1 cellular context compared by ENCODE assay signal in the genomic region with DNA sequence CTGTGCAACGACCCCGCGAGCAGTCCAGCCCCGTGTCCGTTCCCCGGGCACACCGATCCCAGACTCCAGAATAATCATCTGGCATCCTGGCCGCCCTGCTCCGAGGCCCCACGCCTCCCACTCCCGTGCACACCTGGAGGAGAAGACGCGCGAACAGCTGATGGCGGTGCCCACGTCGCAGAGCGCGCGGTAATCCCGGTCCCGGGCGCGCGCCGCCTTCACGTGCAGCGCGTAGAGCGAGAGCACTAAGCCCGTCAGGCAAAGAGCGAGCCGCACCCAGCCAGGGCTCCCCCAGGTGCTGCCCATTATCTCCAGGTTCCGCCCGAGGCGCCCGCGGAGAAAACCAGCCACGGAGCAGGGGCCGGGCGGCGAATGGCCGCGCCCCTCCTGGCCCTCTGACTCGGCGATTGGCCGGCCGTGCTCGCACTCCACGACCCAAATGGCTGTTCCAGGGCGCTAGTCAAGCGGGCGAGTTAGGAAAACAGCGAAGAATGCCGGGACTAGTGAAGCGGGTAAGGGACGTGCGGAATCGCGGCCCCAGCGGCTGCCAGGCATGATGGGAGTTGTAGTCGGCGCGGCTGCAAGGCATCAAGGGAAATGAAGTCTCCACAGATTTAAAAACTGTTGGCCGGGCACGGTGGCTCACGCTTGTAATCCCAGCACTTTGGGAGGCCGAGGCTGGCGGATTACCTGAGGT.
TF ChIP-seq lines count a peak whose summit lies in the region.

A gene (minus strand): TSS at position 374 of the 697 bp plus-strand sequence. CDS start 68 bp downstream, at position 306.

TF ChIP-seq in HepG2, 621 proteins besides CTCF, POLR2A, EP300 and RAD21 (continued from another document and continues in another):
- TF ChIP-seq, protein P1, sequence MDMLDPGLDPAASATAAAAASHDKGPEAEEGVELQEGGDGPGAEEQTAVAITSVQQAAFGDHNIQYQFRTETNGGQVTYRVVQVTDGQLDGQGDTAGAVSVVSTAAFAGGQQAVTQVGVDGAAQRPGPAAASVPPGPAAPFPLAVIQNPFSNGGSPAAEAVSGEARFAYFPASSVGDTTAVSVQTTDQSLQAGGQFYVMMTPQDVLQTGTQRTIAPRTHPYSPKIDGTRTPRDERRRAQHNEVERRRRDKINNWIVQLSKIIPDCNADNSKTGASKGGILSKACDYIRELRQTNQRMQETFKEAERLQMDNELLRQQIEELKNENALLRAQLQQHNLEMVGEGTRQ (IDR thresholded peaks at IDR 0.05; ENCODE audit: low read depth, low read length): no peak
- TF ChIP-seq, protein P1 (CRISPR knock-in tag; IDR thresholded peaks at IDR 0.05; ENCODE audit: borderline replicate concordance): peak; percentile 51; the same call in 1 of the 2 replicates
- peak; percentile 22; the same call in 1 of the 2 replicates for TF ChIP-seq MAF1 (CRISPR knock-in tag; IDR thresholded peaks at IDR 0.05; ENCODE audit: borderline replicate concordance)
- 0 out of 2 replicates have a peak, but pooled peaks have one; percentile 24 for TF ChIP-seq KDM5A (IDR thresholded peaks at IDR 0.05; ENCODE audit: borderline replicate concordance, low read length)
- TF ChIP-seq ZNF670 (CRISPR knock-in tag; IDR thresholded peaks at IDR 0.05; ENCODE audit: borderline replicate concordance): 0 out of 2 replicates have a peak, but pooled peaks have one; percentile 34
- TF ChIP-seq HDAC2 (CRISPR knock-in tag; IDR thresholded peaks at IDR 0.05): peak; percentile 78
- no peak for TF ChIP-seq ZNF207 (IDR thresholded peaks at IDR 0.05; ENCODE audit: borderline replicate concordance)
- TF ChIP-seq ZNF607 (CRISPR knock-in tag; IDR thresholded peaks at IDR 0.05; ENCODE audit: borderline replicate concordance): peak; percentile 81
- TF ChIP-seq SIN3A (IDR thresholded peaks at IDR 0.05; ENCODE audit: borderline replicate concordance, low read depth, low read length): no peak
- no peak for TF ChIP-seq TOPORS (CRISPR knock-in tag; IDR thresholded peaks at IDR 0.05)
- 0 out of 2 replicates have a peak, but pooled peaks have one; percentile 49 for TF ChIP-seq ZNF224 (CRISPR knock-in tag; IDR thresholded peaks at IDR 0.05)
- peak; percentile 92 for TF ChIP-seq HOXA5 (CRISPR knock-in tag; IDR thresholded peaks at IDR 0.05)
- peak; percentile 74; the same call in 1 of the 2 replicates for TF ChIP-seq ZNF264 (CRISPR knock-in tag; IDR thresholded peaks at IDR 0.05)
- TF ChIP-seq NFE2L1 (CRISPR knock-in tag; IDR thresholded peaks at IDR 0.05; ENCODE audit: borderline replicate concordance): peak; percentile 73; the same call in 1 of the 2 replicates
- TF ChIP-seq, protein P2, sequence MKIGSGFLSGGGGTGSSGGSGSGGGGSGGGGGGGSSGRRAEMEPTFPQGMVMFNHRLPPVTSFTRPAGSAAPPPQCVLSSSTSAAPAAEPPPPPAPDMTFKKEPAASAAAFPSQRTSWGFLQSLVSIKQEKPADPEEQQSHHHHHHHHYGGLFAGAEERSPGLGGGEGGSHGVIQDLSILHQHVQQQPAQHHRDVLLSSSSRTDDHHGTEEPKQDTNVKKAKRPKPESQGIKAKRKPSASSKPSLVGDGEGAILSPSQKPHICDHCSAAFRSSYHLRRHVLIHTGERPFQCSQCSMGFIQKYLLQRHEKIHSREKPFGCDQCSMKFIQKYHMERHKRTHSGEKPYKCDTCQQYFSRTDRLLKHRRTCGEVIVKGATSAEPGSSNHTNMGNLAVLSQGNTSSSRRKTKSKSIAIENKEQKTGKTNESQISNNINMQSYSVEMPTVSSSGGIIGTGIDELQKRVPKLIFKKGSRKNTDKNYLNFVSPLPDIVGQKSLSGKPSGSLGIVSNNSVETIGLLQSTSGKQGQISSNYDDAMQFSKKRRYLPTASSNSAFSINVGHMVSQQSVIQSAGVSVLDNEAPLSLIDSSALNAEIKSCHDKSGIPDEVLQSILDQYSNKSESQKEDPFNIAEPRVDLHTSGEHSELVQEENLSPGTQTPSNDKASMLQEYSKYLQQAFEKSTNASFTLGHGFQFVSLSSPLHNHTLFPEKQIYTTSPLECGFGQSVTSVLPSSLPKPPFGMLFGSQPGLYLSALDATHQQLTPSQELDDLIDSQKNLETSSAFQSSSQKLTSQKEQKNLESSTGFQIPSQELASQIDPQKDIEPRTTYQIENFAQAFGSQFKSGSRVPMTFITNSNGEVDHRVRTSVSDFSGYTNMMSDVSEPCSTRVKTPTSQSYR (CRISPR knock-in tag; IDR thresholded peaks at IDR 0.05; ENCODE audit: borderline replicate concordance): peak; percentile 39; the same call in 1 of the 2 replicates
- TF ChIP-seq, protein P3, sequence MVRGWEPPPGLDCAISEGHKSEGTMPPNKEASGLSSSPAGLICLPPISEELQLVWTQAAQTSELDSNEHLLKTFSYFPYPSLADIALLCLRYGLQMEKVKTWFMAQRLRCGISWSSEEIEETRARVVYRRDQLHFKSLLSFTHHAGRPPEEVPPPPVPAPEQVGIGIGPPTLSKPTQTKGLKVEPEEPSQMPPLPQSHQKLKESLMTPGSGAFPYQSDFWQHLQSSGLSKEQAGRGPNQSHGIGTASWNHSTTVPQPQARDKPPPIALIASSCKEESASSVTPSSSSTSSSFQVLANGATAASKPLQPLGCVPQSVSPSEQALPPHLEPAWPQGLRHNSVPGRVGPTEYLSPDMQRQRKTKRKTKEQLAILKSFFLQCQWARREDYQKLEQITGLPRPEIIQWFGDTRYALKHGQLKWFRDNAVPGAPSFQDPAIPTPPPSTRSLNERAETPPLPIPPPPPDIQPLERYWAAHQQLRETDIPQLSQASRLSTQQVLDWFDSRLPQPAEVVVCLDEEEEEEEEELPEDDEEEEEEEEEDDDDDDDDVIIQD (CRISPR knock-in tag; IDR thresholded peaks at IDR 0.05; ENCODE audit: low read depth): peak; percentile 46; the same call in 1 of the 2 replicates
- TF ChIP-seq, protein P4, sequence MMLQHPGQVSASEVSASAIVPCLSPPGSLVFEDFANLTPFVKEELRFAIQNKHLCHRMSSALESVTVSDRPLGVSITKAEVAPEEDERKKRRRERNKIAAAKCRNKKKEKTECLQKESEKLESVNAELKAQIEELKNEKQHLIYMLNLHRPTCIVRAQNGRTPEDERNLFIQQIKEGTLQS (CRISPR knock-in tag; IDR thresholded peaks at IDR 0.05): peak; percentile 40; the same call in 1 of the 2 replicates
- TF ChIP-seq ZNF879 (CRISPR knock-in tag; IDR thresholded peaks at IDR 0.05): 0 out of 2 replicates have a peak, but pooled peaks have one; percentile 15
- TF ChIP-seq ZNF644 (CRISPR knock-in tag; IDR thresholded peaks at IDR 0.05; ENCODE audit: low read depth): no peak
- TF ChIP-seq ZFX (CRISPR knock-in tag; IDR thresholded peaks at IDR 0.05; ENCODE audit: low read depth): peak; percentile 71
- TF ChIP-seq GATAD2A (CRISPR knock-in tag; IDR thresholded peaks at IDR 0.05): peak; percentile 82
- no peak for TF ChIP-seq NFIC (IDR thresholded peaks at IDR 0.05; ENCODE audit: low read length)
- TF ChIP-seq SP5 (CRISPR knock-in tag; IDR thresholded peaks at IDR 0.05; ENCODE audit: borderline replicate concordance, low read depth): peak; percentile 23; the same call in 1 of the 2 replicates
- TF ChIP-seq AGO1 (IDR thresholded peaks at IDR 0.05; ENCODE audit: low read depth, low read length, poor library complexity, severe bottlenecking): peak; percentile 75
- peak in 1 of 2 experiments; percentile 85; a peak in 2 of 4 replicates for TF ChIP-seq KLF16 (CRISPR knock-in tag; IDR thresholded peaks at IDR 0.05)
- peak; percentile 90 for TF ChIP-seq ZFP62 (CRISPR knock-in tag; IDR thresholded peaks at IDR 0.05)
- peak; percentile 85; the same call in 1 of the 3 replicates for TF ChIP-seq MXI1 (IDR thresholded peaks at IDR 0.05; ENCODE audit: borderline replicate concordance, low read depth, low read length)
- TF ChIP-seq, protein P5, sequence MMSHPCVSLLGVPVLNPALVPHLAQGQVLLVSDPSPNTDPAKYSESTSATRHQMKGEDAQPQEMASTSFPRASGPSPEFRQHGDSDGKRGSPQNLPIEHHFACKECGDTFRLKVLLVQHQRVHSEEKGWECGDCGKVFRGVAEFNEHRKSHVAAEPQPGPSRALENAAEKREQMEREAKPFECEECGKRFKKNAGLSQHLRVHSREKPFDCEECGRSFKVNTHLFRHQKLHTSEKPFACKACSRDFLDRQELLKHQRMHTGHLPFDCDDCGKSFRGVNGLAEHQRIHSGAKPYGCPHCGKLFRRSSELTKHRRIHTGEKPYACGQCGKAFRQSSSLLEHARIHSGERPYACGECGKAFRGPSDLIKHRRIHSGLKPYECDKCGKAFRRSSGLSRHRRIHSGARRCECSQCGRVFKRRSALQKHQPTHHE (CRISPR knock-in tag; IDR thresholded peaks at IDR 0.05; ENCODE audit: borderline replicate concordance): peak; percentile 96
- TF ChIP-seq, protein P6, sequence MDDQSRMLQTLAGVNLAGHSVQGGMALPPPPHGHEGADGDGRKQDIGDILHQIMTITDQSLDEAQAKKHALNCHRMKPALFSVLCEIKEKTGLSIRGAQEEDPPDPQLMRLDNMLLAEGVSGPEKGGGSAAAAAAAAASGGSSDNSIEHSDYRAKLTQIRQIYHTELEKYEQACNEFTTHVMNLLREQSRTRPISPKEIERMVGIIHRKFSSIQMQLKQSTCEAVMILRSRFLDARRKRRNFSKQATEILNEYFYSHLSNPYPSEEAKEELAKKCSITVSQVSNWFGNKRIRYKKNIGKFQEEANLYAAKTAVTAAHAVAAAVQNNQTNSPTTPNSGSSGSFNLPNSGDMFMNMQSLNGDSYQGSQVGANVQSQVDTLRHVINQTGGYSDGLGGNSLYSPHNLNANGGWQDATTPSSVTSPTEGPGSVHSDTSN (CRISPR knock-in tag; IDR thresholded peaks at IDR 0.05; ENCODE audit: borderline replicate concordance): peak; percentile 67; the same call in 1 of the 2 replicates
- peak; percentile 89 for TF ChIP-seq KLF9 (CRISPR knock-in tag; IDR thresholded peaks at IDR 0.05; ENCODE audit: low read depth)
- TF ChIP-seq, protein P7, sequence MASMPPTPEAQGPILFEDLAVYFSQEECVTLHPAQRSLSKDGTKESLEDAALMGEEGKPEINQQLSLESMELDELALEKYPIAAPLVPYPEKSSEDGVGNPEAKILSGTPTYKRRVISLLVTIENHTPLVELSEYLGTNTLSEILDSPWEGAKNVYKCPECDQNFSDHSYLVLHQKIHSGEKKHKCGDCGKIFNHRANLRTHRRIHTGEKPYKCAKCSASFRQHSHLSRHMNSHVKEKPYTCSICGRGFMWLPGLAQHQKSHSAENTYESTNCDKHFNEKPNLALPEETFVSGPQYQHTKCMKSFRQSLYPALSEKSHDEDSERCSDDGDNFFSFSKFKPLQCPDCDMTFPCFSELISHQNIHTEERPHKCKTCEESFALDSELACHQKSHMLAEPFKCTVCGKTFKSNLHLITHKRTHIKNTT (CRISPR knock-in tag; IDR thresholded peaks at IDR 0.05): 0 out of 2 replicates have a peak, but pooled peaks have one; percentile 44
- TF ChIP-seq ZSCAN20 (CRISPR knock-in tag; IDR thresholded peaks at IDR 0.05; ENCODE audit: borderline replicate concordance): no peak
- TF ChIP-seq MXD4 (CRISPR knock-in tag; IDR thresholded peaks at IDR 0.05): peak; percentile 89
- TF ChIP-seq MED8 (CRISPR knock-in tag; IDR thresholded peaks at IDR 0.05; ENCODE audit: insufficient replicate concordance): peak; percentile 75
- peak; percentile 34; the same call in 1 of the 2 replicates for TF ChIP-seq ZNF563 (CRISPR knock-in tag; IDR thresholded peaks at IDR 0.05)
- no peak; the same call in 1 of the 2 replicates for TF ChIP-seq ZNF12 (CRISPR knock-in tag; IDR thresholded peaks at IDR 0.05)
- TF ChIP-seq, protein P8, sequence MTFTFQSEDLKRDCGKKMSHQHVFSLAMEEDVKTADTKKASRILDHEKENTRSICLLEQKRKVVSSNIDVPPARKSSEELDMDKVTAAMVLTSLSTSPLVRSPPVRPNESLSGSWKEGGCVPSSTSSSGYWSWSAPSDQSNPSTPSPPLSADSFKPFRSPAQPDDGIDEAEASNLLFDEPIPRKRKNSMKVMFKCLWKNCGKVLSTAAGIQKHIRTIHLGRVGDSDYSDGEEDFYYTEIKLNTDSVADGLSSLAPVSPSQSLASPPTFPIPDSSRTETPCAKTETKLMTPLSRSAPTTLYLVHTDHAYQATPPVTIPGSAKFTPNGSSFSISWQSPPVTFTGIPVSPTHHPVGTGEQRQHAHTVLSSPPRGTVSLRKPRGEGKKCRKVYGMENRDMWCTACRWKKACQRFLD (CRISPR knock-in tag; IDR thresholded peaks at IDR 0.05; ENCODE audit: borderline replicate concordance): peak; percentile 71
- TF ChIP-seq ZBTB3 (CRISPR knock-in tag; IDR thresholded peaks at IDR 0.05; ENCODE audit: borderline replicate concordance, low read depth): peak; percentile 84; the same call in 1 of the 2 replicates
- TF ChIP-seq, protein P9, sequence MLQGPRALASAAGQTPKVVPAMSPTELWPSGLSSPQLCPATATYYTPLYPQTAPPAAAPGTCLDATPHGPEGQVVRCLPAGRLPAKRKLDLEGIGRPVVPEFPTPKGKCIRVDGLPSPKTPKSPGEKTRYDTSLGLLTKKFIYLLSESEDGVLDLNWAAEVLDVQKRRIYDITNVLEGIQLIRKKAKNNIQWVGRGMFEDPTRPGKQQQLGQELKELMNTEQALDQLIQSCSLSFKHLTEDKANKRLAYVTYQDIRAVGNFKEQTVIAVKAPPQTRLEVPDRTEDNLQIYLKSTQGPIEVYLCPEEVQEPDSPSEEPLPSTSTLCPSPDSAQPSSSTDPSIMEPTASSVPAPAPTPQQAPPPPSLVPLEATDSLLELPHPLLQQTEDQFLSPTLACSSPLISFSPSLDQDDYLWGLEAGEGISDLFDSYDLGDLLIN (CRISPR knock-in tag; IDR thresholded peaks at IDR 0.05; ENCODE audit: borderline replicate concordance): peak; percentile 93
- TF ChIP-seq ZNF883 (CRISPR knock-in tag; IDR thresholded peaks at IDR 0.05; ENCODE audit: not compliant biosample characterization): peak; percentile 82
- peak; percentile 90; the same call in 1 of the 2 replicates for TF ChIP-seq ZNF598 (CRISPR knock-in tag; IDR thresholded peaks at IDR 0.05; ENCODE audit: borderline replicate concordance)
- no peak for TF ChIP-seq ZNF530 (CRISPR knock-in tag; IDR thresholded peaks at IDR 0.05; ENCODE audit: low read depth)
- TF ChIP-seq, protein P10, sequence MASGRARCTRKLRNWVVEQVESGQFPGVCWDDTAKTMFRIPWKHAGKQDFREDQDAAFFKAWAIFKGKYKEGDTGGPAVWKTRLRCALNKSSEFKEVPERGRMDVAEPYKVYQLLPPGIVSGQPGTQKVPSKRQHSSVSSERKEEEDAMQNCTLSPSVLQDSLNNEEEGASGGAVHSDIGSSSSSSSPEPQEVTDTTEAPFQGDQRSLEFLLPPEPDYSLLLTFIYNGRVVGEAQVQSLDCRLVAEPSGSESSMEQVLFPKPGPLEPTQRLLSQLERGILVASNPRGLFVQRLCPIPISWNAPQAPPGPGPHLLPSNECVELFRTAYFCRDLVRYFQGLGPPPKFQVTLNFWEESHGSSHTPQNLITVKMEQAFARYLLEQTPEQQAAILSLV (CRISPR knock-in tag; IDR thresholded peaks at IDR 0.05; ENCODE audit: borderline replicate concordance): peak; percentile 35; the same call in 1 of the 2 replicates
